Comparison of ENCODE assay signal across 1 cellular context in the genomic region with DNA sequence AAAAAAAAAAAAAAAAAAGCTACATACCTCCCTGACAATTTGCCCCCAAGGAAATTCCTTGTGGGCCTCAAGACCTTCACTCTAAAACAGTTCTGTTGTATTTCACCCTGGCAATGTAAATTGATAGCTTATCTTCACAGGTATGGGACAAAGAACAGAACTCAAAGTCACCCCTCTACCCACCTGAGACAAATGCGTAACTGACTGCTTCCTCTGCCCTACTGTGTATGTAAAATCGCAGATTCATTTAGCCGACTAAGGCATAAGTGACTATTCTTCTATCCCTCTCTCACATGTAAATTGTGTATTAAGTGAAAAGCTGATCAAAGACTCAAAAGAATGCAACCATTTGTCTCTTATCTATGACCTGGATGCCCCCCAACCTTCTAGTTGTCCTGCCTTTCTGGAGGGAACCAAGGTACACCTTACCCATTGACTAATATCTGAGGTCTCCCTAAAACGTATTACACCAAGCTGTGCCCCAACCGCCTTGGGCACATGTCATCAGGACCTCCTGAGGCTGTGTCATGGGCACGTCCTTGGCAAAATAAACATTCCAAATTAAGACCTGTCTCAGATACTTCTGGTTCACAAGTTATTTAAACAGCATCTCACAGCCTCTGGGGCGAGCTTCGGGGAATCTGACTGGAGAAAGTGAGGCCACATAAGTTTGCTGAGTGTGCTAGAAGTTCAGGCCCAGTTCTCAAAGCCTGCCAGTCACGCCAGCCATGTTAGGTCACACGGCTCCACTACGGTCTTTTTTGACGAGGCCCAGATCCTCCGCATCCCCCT.
A peak's percentile ranks its signal among the peaks of the same experiment; 100 is the strongest.
TF ChIP-seq lines count a peak whose summit lies in the region.

No MANE protein-coding gene starts in this region.

TF ChIP-seq in K562, 482 proteins besides CTCF, POLR2A, EP300 and RAD21 (continued from another document):
- TF ChIP-seq, protein P1, sequence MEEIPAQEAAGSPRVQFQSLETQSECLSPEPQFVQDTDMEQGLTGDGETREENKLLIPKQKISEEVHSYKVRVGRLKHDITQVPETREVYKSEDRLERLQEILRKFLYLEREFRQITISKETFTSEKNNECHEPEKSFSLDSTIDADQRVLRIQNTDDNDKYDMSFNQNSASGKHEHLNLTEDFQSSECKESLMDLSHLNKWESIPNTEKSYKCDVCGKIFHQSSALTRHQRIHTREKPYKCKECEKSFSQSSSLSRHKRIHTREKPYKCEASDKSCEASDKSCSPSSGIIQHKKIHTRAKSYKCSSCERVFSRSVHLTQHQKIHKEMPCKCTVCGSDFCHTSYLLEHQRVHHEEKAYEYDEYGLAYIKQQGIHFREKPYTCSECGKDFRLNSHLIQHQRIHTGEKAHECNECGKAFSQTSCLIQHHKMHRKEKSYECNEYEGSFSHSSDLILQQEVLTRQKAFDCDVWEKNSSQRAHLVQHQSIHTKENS (CRISPR knock-in tag; IDR thresholded peaks at IDR 0.05): no peak
- TF ChIP-seq ZNF589 (CRISPR knock-in tag; IDR thresholded peaks at IDR 0.05; ENCODE audit: low read depth) (peak; percentile 31; the same call in 1 of the 2 replicates), POLR2G (IDR thresholded peaks at IDR 0.05; ENCODE audit: low read depth, low read length) (no peak), ETS2 (tag; IDR thresholded peaks at IDR 0.05; ENCODE audit: borderline replicate concordance, poor library complexity, severe bottlenecking) (no peak), FOXJ2 (tag; IDR thresholded peaks at IDR 0.05) (no peak), RBM17 (IDR thresholded peaks at IDR 0.05; ENCODE audit: borderline replicate concordance, low read depth, low read length) (no peak), MTF1 (CRISPR knock-in tag; IDR thresholded peaks at IDR 0.05; ENCODE audit: borderline replicate concordance) (no peak), SRSF9 (IDR thresholded peaks at IDR 0.05; ENCODE audit: borderline replicate concordance, low read depth, low read length) (no peak), SLC30A9 (CRISPR knock-in tag; IDR thresholded peaks at IDR 0.05) (no peak), FOSL1 (tag; conservative IDR thresholded peaks at IDR 0.05) (no peak), MAFK (IDR thresholded peaks at IDR 0.05; ENCODE audit: low read length) (peak; percentile 44; the same call in 1 of the 2 replicates), TFAM (CRISPR knock-in tag; conservative IDR thresholded peaks at IDR 0.05) (no peak), YY1 (IDR thresholded peaks at IDR 0.05; ENCODE audit: borderline replicate concordance in 1 of 3, control insufficient read depth in 1 of 3, extremely low read depth in 1 of 3, insufficient read depth in 3 of 3, insufficient read length in 1 of 3, insufficient replicate concordance in 2 of 3, low read depth in 1 of 3, low read length in 2 of 3) (peak in 1 of 3 experiments; percentile 81), ZNF76 (CRISPR knock-in tag; IDR thresholded peaks at IDR 0.05; ENCODE audit: borderline replicate concordance) (no peak), ZC3H11A (IDR thresholded peaks at IDR 0.05; ENCODE audit: low read depth, low read length) (no peak), RBM25 (IDR thresholded peaks at IDR 0.05; ENCODE audit: low read depth, low read length, severe bottlenecking) (no peak), MYC (IDR thresholded peaks at IDR 0.05; ENCODE audit: low read depth, low read length) (no peak), MYC (CRISPR knock-in tag; IDR thresholded peaks at IDR 0.05; ENCODE audit: borderline replicate concordance, low read depth) (0 out of 2 replicates have a peak, but pooled peaks have one; percentile 55), ZNF586 (CRISPR knock-in tag; conservative IDR thresholded peaks at IDR 0.05) (no peak), SIN3A (IDR thresholded peaks at IDR 0.05; ENCODE audit: borderline replicate concordance in 2 of 2, control insufficient read depth in 1 of 2, low read depth in 2 of 2, low read length in 2 of 2) (0 out of 4 replicates have a peak, but pooled peaks of 1 of the 2 experiments have one; percentile 6), MECOM (CRISPR knock-in tag; IDR thresholded peaks at IDR 0.05) (no peak), NCOA6 (IDR thresholded peaks at IDR 0.05) (no peak), KLF1 (tag; IDR thresholded peaks at IDR 0.05) (no peak), LARP7 (IDR thresholded peaks at IDR 0.05) (no peak), BRD4 (IDR thresholded peaks at IDR 0.05) (no peak), MAZ (CRISPR knock-in tag; conservative IDR thresholded peaks at IDR 0.05 in 1 of 2, IDR thresholded peaks at IDR 0.05 in 1 of 2) (0 out of 4 replicates have a peak, but pooled peaks of 1 of the 2 experiments have one; percentile 6), MAFG (tag; conservative IDR thresholded peaks at IDR 0.05) (peak; percentile 75), OTX1 (CRISPR knock-in tag; IDR thresholded peaks at IDR 0.05) (no peak), STAT5B (CRISPR knock-in tag; IDR thresholded peaks at IDR 0.05) (no peak), ZNF316 (IDR thresholded peaks at IDR 0.05) (peak; percentile 89), C11orf30 (IDR thresholded peaks at IDR 0.05; ENCODE audit: low read depth) (peak; percentile 89), ZNF12 (CRISPR knock-in tag; IDR thresholded peaks at IDR 0.05) (no peak), SMARCA4 (IDR thresholded peaks at IDR 0.05) (peak; percentile 11; the same call in 1 of the 2 replicates), MAFF (IDR thresholded peaks at IDR 0.05; ENCODE audit: low read length) (peak; percentile 57), TAF15 (IDR thresholded peaks at IDR 0.05; ENCODE audit: low read depth, low read length) (no peak), POLR2AphosphoS5 (IDR thresholded peaks at IDR 0.05; ENCODE audit: control insufficient read depth, insufficient read depth, low read depth, low read length) (no peak), ZNF3 (CRISPR knock-in tag; IDR thresholded peaks at IDR 0.05) (no peak), ZNF584 (CRISPR knock-in tag; IDR thresholded peaks at IDR 0.05; ENCODE audit: low read depth) (no peak), CCAR2 (IDR thresholded peaks at IDR 0.05; ENCODE audit: low read depth, low read length) (no peak), NCOA1 (IDR thresholded peaks at IDR 0.05; ENCODE audit: low read depth) (no peak), TARDBP (IDR thresholded peaks at IDR 0.05) (no peak), KLF6 (CRISPR knock-in tag; IDR thresholded peaks at IDR 0.05; ENCODE audit: borderline replicate concordance) (0 out of 2 replicates have a peak, but pooled peaks have one; percentile 24), RBM39 (optimal IDR thresholded peaks at IDR 0.05; ENCODE audit: low read depth, low read length) (no peak), GTF2E2 (tag; IDR thresholded peaks at IDR 0.05) (no peak), SMARCA5 (IDR thresholded peaks at IDR 0.05) (no peak)
- TF ChIP-seq, protein P2, sequence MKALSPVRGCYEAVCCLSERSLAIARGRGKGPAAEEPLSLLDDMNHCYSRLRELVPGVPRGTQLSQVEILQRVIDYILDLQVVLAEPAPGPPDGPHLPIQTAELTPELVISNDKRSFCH (CRISPR knock-in tag; IDR thresholded peaks at IDR 0.05): no peak
- TF ChIP-seq, protein P2 (tag; IDR thresholded peaks at IDR 0.05): no peak
- TF ChIP-seq, protein P3, sequence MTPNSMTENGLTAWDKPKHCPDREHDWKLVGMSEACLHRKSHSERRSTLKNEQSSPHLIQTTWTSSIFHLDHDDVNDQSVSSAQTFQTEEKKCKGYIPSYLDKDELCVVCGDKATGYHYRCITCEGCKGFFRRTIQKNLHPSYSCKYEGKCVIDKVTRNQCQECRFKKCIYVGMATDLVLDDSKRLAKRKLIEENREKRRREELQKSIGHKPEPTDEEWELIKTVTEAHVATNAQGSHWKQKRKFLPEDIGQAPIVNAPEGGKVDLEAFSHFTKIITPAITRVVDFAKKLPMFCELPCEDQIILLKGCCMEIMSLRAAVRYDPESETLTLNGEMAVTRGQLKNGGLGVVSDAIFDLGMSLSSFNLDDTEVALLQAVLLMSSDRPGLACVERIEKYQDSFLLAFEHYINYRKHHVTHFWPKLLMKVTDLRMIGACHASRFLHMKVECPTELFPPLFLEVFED (CRISPR knock-in tag; conservative IDR thresholded peaks at IDR 0.05): 0 out of 2 replicates have a peak, but pooled peaks have one; percentile 36
- TF ChIP-seq, protein P4, sequence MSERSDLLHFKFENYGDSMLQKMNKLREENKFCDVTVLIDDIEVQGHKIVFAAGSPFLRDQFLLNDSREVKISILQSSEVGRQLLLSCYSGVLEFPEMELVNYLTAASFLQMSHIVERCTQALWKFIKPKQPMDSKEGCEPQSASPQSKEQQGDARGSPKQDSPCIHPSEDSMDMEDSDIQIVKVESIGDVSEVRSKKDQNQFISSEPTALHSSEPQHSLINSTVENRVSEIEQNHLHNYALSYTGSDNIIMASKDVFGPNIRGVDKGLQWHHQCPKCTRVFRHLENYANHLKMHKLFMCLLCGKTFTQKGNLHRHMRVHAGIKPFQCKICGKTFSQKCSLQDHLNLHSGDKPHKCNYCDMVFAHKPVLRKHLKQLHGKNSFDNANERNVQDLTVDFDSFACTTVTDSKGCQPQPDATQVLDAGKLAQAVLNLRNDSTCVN (CRISPR knock-in tag; IDR thresholded peaks at IDR 0.05): no peak
- TF ChIP-seq, protein P5, sequence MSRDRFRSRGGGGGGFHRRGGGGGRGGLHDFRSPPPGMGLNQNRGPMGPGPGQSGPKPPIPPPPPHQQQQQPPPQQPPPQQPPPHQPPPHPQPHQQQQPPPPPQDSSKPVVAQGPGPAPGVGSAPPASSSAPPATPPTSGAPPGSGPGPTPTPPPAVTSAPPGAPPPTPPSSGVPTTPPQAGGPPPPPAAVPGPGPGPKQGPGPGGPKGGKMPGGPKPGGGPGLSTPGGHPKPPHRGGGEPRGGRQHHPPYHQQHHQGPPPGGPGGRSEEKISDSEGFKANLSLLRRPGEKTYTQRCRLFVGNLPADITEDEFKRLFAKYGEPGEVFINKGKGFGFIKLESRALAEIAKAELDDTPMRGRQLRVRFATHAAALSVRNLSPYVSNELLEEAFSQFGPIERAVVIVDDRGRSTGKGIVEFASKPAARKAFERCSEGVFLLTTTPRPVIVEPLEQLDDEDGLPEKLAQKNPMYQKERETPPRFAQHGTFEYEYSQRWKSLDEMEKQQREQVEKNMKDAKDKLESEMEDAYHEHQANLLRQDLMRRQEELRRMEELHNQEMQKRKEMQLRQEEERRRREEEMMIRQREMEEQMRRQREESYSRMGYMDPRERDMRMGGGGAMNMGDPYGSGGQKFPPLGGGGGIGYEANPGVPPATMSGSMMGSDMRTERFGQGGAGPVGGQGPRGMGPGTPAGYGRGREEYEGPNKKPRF (IDR thresholded peaks at IDR 0.05; ENCODE audit: low read depth, low read length): no peak
- TF ChIP-seq, protein P6, sequence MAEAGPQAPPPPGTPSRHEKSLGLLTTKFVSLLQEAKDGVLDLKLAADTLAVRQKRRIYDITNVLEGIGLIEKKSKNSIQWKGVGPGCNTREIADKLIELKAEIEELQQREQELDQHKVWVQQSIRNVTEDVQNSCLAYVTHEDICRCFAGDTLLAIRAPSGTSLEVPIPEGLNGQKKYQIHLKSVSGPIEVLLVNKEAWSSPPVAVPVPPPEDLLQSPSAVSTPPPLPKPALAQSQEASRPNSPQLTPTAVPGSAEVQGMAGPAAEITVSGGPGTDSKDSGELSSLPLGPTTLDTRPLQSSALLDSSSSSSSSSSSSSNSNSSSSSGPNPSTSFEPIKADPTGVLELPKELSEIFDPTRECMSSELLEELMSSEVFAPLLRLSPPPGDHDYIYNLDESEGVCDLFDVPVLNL (CRISPR knock-in tag; IDR thresholded peaks at IDR 0.05; ENCODE audit: low read depth): no peak
- TF ChIP-seq, protein P7, sequence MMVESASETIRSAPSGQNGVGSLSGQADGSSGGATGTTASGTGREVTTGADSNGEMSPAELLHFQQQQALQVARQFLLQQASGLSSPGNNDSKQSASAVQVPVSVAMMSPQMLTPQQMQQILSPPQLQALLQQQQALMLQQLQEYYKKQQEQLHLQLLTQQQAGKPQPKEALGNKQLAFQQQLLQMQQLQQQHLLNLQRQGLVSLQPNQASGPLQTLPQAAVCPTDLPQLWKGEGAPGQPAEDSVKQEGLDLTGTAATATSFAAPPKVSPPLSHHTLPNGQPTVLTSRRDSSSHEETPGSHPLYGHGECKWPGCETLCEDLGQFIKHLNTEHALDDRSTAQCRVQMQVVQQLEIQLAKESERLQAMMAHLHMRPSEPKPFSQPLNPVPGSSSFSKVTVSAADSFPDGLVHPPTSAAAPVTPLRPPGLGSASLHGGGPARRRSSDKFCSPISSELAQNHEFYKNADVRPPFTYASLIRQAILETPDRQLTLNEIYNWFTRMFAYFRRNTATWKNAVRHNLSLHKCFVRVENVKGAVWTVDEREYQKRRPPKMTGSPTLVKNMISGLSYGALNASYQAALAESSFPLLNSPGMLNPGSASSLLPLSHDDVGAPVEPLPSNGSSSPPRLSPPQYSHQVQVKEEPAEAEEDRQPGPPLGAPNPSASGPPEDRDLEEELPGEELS (CRISPR knock-in tag; IDR thresholded peaks at IDR 0.05; ENCODE audit: borderline replicate concordance): no peak
- TF ChIP-seq, protein P8, sequence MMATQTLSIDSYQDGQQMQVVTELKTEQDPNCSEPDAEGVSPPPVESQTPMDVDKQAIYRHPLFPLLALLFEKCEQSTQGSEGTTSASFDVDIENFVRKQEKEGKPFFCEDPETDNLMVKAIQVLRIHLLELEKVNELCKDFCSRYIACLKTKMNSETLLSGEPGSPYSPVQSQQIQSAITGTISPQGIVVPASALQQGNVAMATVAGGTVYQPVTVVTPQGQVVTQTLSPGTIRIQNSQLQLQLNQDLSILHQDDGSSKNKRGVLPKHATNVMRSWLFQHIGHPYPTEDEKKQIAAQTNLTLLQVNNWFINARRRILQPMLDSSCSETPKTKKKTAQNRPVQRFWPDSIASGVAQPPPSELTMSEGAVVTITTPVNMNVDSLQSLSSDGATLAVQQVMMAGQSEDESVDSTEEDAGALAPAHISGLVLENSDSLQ (IDR thresholded peaks at IDR 0.05): peak; percentile 62; the same call in 1 of the 2 replicates
- TF ChIP-seq, protein P9, sequence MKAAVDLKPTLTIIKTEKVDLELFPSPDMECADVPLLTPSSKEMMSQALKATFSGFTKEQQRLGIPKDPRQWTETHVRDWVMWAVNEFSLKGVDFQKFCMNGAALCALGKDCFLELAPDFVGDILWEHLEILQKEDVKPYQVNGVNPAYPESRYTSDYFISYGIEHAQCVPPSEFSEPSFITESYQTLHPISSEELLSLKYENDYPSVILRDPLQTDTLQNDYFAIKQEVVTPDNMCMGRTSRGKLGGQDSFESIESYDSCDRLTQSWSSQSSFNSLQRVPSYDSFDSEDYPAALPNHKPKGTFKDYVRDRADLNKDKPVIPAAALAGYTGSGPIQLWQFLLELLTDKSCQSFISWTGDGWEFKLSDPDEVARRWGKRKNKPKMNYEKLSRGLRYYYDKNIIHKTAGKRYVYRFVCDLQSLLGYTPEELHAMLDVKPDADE (conservative IDR thresholded peaks at IDR 0.05; ENCODE audit: control insufficient read depth, low read depth, low read length): no peak
